1 cellular context compared by ENCODE assay signal in the genomic region with DNA sequence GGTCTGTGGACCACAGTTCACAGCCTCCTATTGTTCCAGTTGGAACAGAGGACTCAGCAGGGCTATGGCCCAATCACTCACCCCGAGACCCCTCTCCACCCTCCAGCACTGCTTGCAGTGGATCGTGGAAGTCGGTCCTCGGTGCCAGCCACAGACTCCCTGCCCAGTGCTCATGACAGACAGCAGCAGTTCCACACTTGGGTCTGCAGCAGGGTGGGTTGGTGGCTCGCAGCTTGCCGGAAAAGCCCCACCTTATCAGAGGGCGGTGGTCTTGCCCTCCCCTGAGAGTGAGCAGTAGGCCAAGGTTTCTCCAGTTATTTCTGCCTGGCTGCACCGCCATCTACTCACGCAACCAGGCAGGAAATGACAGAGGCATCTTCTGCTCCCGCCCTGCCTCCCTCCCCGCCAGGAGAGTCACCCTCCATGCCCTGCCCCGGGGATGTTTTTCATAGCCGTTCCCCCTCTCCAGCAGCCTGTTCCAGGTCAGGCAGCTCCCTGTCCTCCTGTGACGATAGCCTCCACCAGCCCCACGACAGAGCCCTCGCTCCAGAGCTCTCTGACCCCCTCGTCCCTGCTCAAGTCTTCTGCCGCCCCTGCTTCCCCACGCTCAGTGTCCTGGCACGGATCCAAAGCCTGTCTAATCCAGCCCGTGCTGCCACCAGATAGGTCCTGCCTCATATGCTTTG.
TF ChIP-seq lines count a peak whose summit lies in the region.

No MANE protein-coding gene starts in this region.

TF ChIP-seq in HEK293, 187 proteins besides CTCF, POLR2A, EP300 and RAD21 (continued from another document and continues in another):
- TF ChIP-seq ZNF610 (tag by site-specific recombination; IDR thresholded peaks at IDR 0.05; ENCODE audit: borderline replicate concordance) (no peak; the same call in 1 of the 2 replicates), GLI4 (tag by site-specific recombination; IDR thresholded peaks at IDR 0.05) (no peak), PRDM1 (tag by site-specific recombination; IDR thresholded peaks at IDR 0.05) (no peak), ZNF621 (tag by site-specific recombination; IDR thresholded peaks at IDR 0.05) (no peak), ZNF221 (tag by site-specific recombination; IDR thresholded peaks at IDR 0.05; ENCODE audit: borderline replicate concordance) (no peak), OVOL3 (tag by site-specific recombination; IDR thresholded peaks at IDR 0.05) (no peak), ZNF585B (tag by site-specific recombination; IDR thresholded peaks at IDR 0.05) (no peak), ZNF19 (tag by site-specific recombination; IDR thresholded peaks at IDR 0.05; ENCODE audit: low read depth) (no peak), PRDM6 (tag by site-specific recombination; IDR thresholded peaks at IDR 0.05) (no peak), ZNF626 (tag by site-specific recombination; IDR thresholded peaks at IDR 0.05) (no peak), ZNF423 (tag by site-specific recombination; IDR thresholded peaks at IDR 0.05) (no peak), ZNF623 (tag by site-specific recombination; IDR thresholded peaks at IDR 0.05) (no peak), OSR2 (tag by site-specific recombination; IDR thresholded peaks at IDR 0.05) (peak; percentile 50; the same call in 1 of the 2 replicates), ZNF548 (tag by site-specific recombination; IDR thresholded peaks at IDR 0.05) (no peak), MZF1 (tag by site-specific recombination; IDR thresholded peaks at IDR 0.05; ENCODE audit: borderline replicate concordance) (no peak; the same call in 1 of the 2 replicates), ZNF660 (tag by site-specific recombination; IDR thresholded peaks at IDR 0.05) (peak; percentile 54; the same call in 1 of the 2 replicates), ZNF558 (tag by site-specific recombination; IDR thresholded peaks at IDR 0.05) (no peak), ZNF530 (tag by site-specific recombination; IDR thresholded peaks at IDR 0.05; ENCODE audit: low read depth) (no peak), ZNF600 (tag by site-specific recombination; IDR thresholded peaks at IDR 0.05) (peak; percentile 99), ZNF404 (tag by site-specific recombination; IDR thresholded peaks at IDR 0.05) (no peak), HIC1 (tag by site-specific recombination; IDR thresholded peaks at IDR 0.05) (no peak), FEZF1 (tag by site-specific recombination; IDR thresholded peaks at IDR 0.05) (peak; percentile 98), YY2 (tag by site-specific recombination; IDR thresholded peaks at IDR 0.05) (no peak), ZIC2 (tag by site-specific recombination; IDR thresholded peaks at IDR 0.05) (no peak), ZNF670 (tag by site-specific recombination; IDR thresholded peaks at IDR 0.05; ENCODE audit: low read depth) (no peak), BCL6B (tag by site-specific recombination; IDR thresholded peaks at IDR 0.05) (no peak), ZFP41 (tag by site-specific recombination; IDR thresholded peaks at IDR 0.05; ENCODE audit: borderline replicate concordance) (no peak), ZNF202 (tag by site-specific recombination; IDR thresholded peaks at IDR 0.05; ENCODE audit: borderline replicate concordance) (no peak), ZNF521 (tag by site-specific recombination; IDR thresholded peaks at IDR 0.05) (no peak), BCL11A (tag by site-specific recombination; IDR thresholded peaks at IDR 0.05; ENCODE audit: low read depth) (no peak), MYNN (tag by site-specific recombination; IDR thresholded peaks at IDR 0.05; ENCODE audit: borderline replicate concordance) (no peak), ZNF354C (tag by site-specific recombination; IDR thresholded peaks at IDR 0.05; ENCODE audit: borderline replicate concordance, low read depth) (no peak), ZNF184 (tag by site-specific recombination; IDR thresholded peaks at IDR 0.05) (no peak)
- TF ChIP-seq, protein P1, sequence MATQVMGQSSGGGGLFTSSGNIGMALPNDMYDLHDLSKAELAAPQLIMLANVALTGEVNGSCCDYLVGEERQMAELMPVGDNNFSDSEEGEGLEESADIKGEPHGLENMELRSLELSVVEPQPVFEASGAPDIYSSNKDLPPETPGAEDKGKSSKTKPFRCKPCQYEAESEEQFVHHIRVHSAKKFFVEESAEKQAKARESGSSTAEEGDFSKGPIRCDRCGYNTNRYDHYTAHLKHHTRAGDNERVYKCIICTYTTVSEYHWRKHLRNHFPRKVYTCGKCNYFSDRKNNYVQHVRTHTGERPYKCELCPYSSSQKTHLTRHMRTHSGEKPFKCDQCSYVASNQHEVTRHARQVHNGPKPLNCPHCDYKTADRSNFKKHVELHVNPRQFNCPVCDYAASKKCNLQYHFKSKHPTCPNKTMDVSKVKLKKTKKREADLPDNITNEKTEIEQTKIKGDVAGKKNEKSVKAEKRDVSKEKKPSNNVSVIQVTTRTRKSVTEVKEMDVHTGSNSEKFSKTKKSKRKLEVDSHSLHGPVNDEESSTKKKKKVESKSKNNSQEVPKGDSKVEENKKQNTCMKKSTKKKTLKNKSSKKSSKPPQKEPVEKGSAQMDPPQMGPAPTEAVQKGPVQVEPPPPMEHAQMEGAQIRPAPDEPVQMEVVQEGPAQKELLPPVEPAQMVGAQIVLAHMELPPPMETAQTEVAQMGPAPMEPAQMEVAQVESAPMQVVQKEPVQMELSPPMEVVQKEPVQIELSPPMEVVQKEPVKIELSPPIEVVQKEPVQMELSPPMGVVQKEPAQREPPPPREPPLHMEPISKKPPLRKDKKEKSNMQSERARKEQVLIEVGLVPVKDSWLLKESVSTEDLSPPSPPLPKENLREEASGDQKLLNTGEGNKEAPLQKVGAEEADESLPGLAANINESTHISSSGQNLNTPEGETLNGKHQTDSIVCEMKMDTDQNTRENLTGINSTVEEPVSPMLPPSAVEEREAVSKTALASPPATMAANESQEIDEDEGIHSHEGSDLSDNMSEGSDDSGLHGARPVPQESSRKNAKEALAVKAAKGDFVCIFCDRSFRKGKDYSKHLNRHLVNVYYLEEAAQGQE (tag by site-specific recombination; IDR thresholded peaks at IDR 0.05), result 0 out of 2 replicates have a peak, but pooled peaks have one; percentile 14
- TF ChIP-seq, protein P2, sequence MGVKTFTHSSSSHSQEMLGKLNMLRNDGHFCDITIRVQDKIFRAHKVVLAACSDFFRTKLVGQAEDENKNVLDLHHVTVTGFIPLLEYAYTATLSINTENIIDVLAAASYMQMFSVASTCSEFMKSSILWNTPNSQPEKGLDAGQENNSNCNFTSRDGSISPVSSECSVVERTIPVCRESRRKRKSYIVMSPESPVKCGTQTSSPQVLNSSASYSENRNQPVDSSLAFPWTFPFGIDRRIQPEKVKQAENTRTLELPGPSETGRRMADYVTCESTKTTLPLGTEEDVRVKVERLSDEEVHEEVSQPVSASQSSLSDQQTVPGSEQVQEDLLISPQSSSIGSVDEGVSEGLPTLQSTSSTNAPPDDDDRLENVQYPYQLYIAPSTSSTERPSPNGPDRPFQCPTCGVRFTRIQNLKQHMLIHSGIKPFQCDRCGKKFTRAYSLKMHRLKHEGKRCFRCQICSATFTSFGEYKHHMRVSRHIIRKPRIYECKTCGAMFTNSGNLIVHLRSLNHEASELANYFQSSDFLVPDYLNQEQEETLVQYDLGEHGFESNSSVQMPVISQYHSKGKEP (tag by site-specific recombination; IDR thresholded peaks at IDR 0.05), result no peak
- TF ChIP-seq, protein P3, sequence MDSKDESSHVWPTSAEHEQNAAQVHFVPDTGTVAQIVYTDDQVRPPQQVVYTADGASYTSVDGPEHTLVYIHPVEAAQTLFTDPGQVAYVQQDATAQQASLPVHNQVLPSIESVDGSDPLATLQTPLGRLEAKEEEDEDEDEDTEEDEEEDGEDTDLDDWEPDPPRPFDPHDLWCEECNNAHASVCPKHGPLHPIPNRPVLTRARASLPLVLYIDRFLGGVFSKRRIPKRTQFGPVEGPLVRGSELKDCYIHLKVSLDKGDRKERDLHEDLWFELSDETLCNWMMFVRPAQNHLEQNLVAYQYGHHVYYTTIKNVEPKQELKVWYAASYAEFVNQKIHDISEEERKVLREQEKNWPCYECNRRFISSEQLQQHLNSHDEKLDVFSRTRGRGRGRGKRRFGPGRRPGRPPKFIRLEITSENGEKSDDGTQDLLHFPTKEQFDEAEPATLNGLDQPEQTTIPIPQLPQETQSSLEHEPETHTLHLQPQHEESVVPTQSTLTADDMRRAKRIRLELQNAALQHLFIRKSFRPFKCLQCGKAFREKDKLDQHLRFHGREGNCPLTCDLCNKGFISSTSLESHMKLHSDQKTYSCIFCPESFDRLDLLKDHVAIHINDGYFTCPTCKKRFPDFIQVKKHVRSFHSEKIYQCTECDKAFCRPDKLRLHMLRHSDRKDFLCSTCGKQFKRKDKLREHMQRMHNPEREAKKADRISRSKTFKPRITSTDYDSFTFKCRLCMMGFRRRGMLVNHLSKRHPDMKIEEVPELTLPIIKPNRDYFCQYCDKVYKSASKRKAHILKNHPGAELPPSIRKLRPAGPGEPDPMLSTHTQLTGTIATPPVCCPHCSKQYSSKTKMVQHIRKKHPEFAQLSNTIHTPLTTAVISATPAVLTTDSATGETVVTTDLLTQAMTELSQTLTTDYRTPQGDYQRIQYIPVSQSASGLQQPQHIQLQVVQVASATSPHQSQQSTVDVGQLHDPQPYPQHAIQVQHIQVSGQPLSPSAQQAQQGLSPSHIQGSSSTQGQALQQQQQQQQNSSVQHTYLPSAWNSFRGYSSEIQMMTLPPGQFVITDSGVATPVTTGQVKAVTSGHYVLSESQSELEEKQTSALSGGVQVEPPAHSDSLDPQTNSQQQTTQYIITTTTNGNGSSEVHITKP (tag by site-specific recombination; IDR thresholded peaks at IDR 0.05), result peak; percentile 66
- TF ChIP-seq, protein P4, sequence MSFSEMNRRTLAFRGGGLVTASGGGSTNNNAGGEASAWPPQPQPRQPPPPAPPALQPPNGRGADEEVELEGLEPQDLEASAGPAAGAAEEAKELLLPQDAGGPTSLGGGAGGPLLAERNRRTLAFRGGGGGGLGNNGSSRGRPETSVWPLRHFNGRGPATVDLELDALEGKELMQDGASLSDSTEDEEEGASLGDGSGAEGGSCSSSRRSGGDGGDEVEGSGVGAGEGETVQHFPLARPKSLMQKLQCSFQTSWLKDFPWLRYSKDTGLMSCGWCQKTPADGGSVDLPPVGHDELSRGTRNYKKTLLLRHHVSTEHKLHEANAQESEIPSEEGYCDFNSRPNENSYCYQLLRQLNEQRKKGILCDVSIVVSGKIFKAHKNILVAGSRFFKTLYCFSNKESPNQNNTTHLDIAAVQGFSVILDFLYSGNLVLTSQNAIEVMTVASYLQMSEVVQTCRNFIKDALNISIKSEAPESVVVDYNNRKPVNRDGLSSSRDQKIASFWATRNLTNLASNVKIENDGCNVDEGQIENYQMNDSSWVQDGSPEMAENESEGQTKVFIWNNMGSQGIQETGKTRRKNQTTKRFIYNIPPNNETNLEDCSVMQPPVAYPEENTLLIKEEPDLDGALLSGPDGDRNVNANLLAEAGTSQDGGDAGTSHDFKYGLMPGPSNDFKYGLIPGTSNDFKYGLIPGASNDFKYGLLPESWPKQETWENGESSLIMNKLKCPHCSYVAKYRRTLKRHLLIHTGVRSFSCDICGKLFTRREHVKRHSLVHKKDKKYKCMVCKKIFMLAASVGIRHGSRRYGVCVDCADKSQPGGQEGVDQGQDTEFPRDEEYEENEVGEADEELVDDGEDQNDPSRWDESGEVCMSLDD (tag by site-specific recombination; IDR thresholded peaks at IDR 0.05), result no peak
- TF ChIP-seq, protein P5, sequence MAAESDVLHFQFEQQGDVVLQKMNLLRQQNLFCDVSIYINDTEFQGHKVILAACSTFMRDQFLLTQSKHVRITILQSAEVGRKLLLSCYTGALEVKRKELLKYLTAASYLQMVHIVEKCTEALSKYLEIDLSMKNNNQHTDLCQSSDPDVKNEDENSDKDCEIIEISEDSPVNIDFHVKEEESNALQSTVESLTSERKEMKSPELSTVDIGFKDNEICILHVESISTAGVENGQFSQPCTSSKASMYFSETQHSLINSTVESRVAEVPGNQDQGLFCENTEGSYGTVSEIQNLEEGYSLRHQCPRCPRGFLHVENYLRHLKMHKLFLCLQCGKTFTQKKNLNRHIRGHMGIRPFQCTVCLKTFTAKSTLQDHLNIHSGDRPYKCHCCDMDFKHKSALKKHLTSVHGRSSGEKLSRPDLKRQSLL (tag by site-specific recombination; IDR thresholded peaks at IDR 0.05), result peak; percentile 31; the same call in 1 of the 2 replicates
